In the genomic region with DNA sequence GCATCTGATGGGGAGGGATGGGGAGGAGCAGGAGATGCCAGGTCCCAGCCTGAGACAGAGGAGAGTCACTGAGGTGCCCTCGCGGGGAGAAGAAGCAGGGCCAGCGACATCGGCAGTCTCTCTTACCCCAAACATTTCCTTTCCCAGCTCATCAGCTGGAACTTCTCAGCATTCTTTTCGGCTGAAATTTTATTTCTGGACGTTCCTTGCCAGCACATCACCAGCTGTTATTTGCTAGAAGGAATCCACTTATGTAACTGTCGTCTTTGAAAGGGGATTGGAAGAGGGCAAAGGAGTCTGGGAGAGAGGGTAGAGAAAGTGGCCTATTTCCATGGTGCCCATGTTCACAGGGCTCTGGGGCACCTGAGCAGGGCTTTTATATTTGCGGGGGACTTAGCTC, we compare ENCODE assay signal across 22 cellular contexts.
"Had no signal": no experiment of that assay in that cellular context is flagged by ENCODE, and none has a peak within 500 bp of the region (broad histone marks: within the 10 kb centered on the region; RNA-seq: fewer than 3 reads in every experiment).

No MANE protein-coding gene starts in this region.

- H3K27me3 ChIP-seq: colonic mucosa, gastrocnemius medialis, neural progenitor cell, right atrium auricular region, tibial nerve, upper lobe of left lung had no signal

- H3K4me3 ChIP-seq: colonic mucosa, gastrocnemius medialis, lower lobe of right lung, neural progenitor cell, prostate gland, right atrium auricular region, thoracic aorta, tibial nerve, upper lobe of left lung had no signal

- H2AFZ ChIP-seq: neural progenitor cell had no signal

- H3K9ac ChIP-seq: neural progenitor cell had no signal

- H3K4me2 ChIP-seq: neural progenitor cell had no signal

- H3K4me1 ChIP-seq: colonic mucosa, gastrocnemius medialis, neural progenitor cell, prostate gland, right atrium auricular region, tibial nerve had no signal

- H3K36me3 ChIP-seq: colonic mucosa, gastrocnemius medialis, lower lobe of right lung, neural progenitor cell, prostate gland, right atrium auricular region, thoracic aorta, upper lobe of left lung had no signal

- DNase-seq: colonic mucosa; effector CD8-positive, alpha-beta T cell; endodermal cell; gastrocnemius medialis; kidney glomerular epithelial cell; left colon; left ventricle myocardium superior; lower lobe of right lung; naive thymus-derived CD4-positive, alpha-beta T cell; stimulated activated CD4-positive, alpha-beta T cell treated with anti-CD3 and anti-CD28 coated beads, Interleukin-2, amount 100 ng/mL, for 24 hours; stimulated activated CD4-positive, alpha-beta T cell treated with anti-CD3 and anti-CD28 coated beads, Interleukin-4, amount 100 ng/mL, for 4 hours; stimulated activated naive CD8-positive, alpha-beta T cell treated with anti-CD3 and anti-CD28 coated beads, Interleukin-15, Interleukin-2, amounts not matched to agents 100 U/mL and 50 U/mL, for 24 hours; substantia nigra; upper lobe of left lung had no signal

- ATAC-seq: esophagus mucosa; gastrocnemius medialis; left colon; left ventricle myocardium superior; naive thymus-derived CD4-positive, alpha-beta T cell; sciatic nerve; stimulated activated naive CD8-positive, alpha-beta T cell treated with anti-CD3 and anti-CD28 coated beads, Interleukin-15, Interleukin-2, amounts not matched to agents 100 U/mL and 50 U/mL, for 24 hours had no signal

- H3K27ac ChIP-seq: colonic mucosa, epithelial cell of prostate, gastrocnemius medialis, lower lobe of right lung, neural progenitor cell, prostate gland, right atrium auricular region, thoracic aorta, tibial nerve, upper lobe of left lung had no signal

- H3K9me3 ChIP-seq: colonic mucosa, gastrocnemius medialis, lower lobe of right lung, prostate gland, thoracic aorta had no signal
